ENCODE assay signal across 19 cellular contexts in genomic region chr1:162674018-162674608, GRCh38. TPM values are rescaled to one million over a fixed set of nuclear protein-coding genes. Genes with fewer than 3 reads are reported as not detected.
DNase-seq lines count a peak whose midpoint lies in the region; ATAC-seq and TF ChIP-seq lines count a peak whose summit lies in the region.
"Had no signal": no experiment of that assay in that cellular context is flagged by ENCODE, and none has a peak within 500 bp of the region (broad histone marks: within the 10 kb centered on the region; RNA-seq: fewer than 3 reads in every experiment).

No MANE protein-coding gene starts in this region.

- no peaks in the 10 kb centered on the region for H3K9me3 ChIP-seq in muscle layer of duodenum (ENCODE audit: control insufficient read depth in 1 of 2, low read length in 2 of 2)
- H3K9me3 ChIP-seq: body of pancreas, esophagus squamous epithelium had no signal

- no peak for ATAC-seq in left colon
- ATAC-seq in GM21528 (IDR thresholded peaks at IDR 0.05; ENCODE audit: low FRiP score, unreplicated experiment), result no peak
- ATAC-seq in HG02759 (IDR thresholded peaks at IDR 0.05; ENCODE audit: unreplicated experiment), result no peak
- ATAC-seq in GM21381 (IDR thresholded peaks at IDR 0.05; ENCODE audit: unreplicated experiment), result no peak
- ATAC-seq: body of pancreas; left ventricle myocardium superior; stimulated activated naive CD8-positive, alpha-beta T cell treated with anti-CD3 and anti-CD28 coated beads, Interleukin-15, amount 100 ng/mL, for 72 hours had no signal

- H3K27me3 ChIP-seq in muscle layer of duodenum (ENCODE audit: low read depth, low read length), result no peaks in the 10 kb centered on the region
- H3K27me3 ChIP-seq: body of pancreas, esophagus squamous epithelium had no signal

- peaks cover 13 to 25% of the 10 kb centered on the region in 2 donors for H3K4me1 ChIP-seq in muscle layer of duodenum (ENCODE audit: control insufficient read depth in 1 of 2, insufficient read depth in 2 of 2, low read length in 2 of 2)

- DNase-seq in AG08395 (ENCODE audit: low spot score), result peak; percentile 14
- peak; percentile 77 for DNase-seq in M059J (ENCODE audit: low read depth)
- peak; percentile 63 for DNase-seq in choroid plexus epithelial cell (ENCODE audit: low read depth)
- DNase-seq in left colon, result no peak
- DNase-seq: activated CD4-positive, CD25-positive, alpha-beta regulatory T cell treated with anti-CD3 and anti-CD28 coated beads, Interleukin-2, amount 50 U/mL, for 72 hours; activated CD8-positive, alpha-beta memory T cell treated with anti-CD3 and anti-CD28 coated beads, Interleukin-2, amount 50 U/mL, for 4 hours; activated naive CD4-positive, alpha-beta T cell; AML-193; body of pancreas; esophagus squamous epithelium; left ventricle myocardium superior; MM.1S; NCI-H2081; stimulated activated naive CD8-positive, alpha-beta T cell treated with anti-CD3 and anti-CD28 coated beads, Interleukin-15, amount 100 ng/mL, for 72 hours; T-helper 2 cell had no signal

- peak overlapping the region; percentile 53 for H3K27ac ChIP-seq in muscle layer of duodenum (ENCODE audit: low read length)
- H3K27ac ChIP-seq: body of pancreas had no signal

- no peak overlapping the region for H3K4me3 ChIP-seq in choroid plexus epithelial cell (ENCODE audit: low read depth, low read length)
- no peak overlapping the region for H3K4me3 ChIP-seq in muscle layer of duodenum (ENCODE audit: low read depth in 1 of 2, low read length in 2 of 2)
- H3K4me3 ChIP-seq: body of pancreas, esophagus squamous epithelium had no signal

- intact Hi-C loops in left colon (cut with DNase I, micrococcal nuclease), result no loop called here

- no peak for TF ChIP-seq CTCF in choroid plexus epithelial cell (conservative IDR thresholded peaks at IDR 0.05; ENCODE audit: low read depth, low read length)

- no peaks in the 10 kb centered on the region for H3K36me3 ChIP-seq in muscle layer of duodenum (ENCODE audit: control insufficient read depth in 1 of 2, insufficient read depth in 2 of 2, low read length in 2 of 2)
- H3K36me3 ChIP-seq: esophagus squamous epithelium had no signal

RNA-seq across cellular contexts. Expression of gene DDR2, which starts 41.8 kb away (rescaled TPM):
- total RNA-seq in M059J (2014; rRNA removed; shearing (Covaris generic)), result 21.9 and 32.3 TPM in 2 replicates
- total RNA-seq in left colon, result 10 to 100 TPM; 18.7 to 36.9 TPM

Comparison
In these comparisons a context has a peak if more than half of its experiments do, and no peak if none do; other contexts are left out.
1. DNase-seq: peak in AG08395 (single experiment), M059J (single experiment) and choroid plexus epithelial cell (single experiment); none in left colon (0 of 2).